ENCODE assay signal across 21 cellular contexts in genomic region chr22:21669026-21669425, GRCh38. TPM values are rescaled to one million over a fixed set of nuclear protein-coding genes. Genes with fewer than 3 reads are reported as not detected.
A peak's percentile ranks its signal among the peaks of the same experiment; 100 is the strongest.
DNase-seq lines count a peak whose midpoint lies in the region; ATAC-seq and TF ChIP-seq lines count a peak whose summit lies in the region.
"Had no signal": no experiment of that assay in that cellular context is flagged by ENCODE, and none has a peak within 500 bp of the region (broad histone marks: within the 10 kb centered on the region; RNA-seq: fewer than 3 reads in every experiment).

No MANE protein-coding gene starts in this region.

- peaks cover 29% of the 10 kb centered on the region for H3K4me1 Mint-ChIP-seq in brain
- H3K4me1 Mint-ChIP-seq in nephron, result peaks cover 10% of the 10 kb centered on the region

- H3K4me3 Mint-ChIP-seq in brain, result peak overlapping the region; percentile 16 to 62 (median 28)
- H3K4me3 Mint-ChIP-seq in nephron, result peak overlapping the region; percentile 60 to 75 (median 62)
- H3K4me3 Mint-ChIP-seq: activated B cell treated with CpG ODN at 0.5 μM for 24 hours; activated naive CD8-positive, alpha-beta T cell treated with anti-CD3 and anti-CD28 coated beads, Interleukin-2, amount 10 ng/mL, durations not matched to agents 7 days and 5 days had no signal

- H3K27me3 Mint-ChIP-seq in brain (peaks cover 3% of the 10 kb centered on the region), nephron (ENCODE audit: low read depth) (no peaks in the 10 kb centered on the region)
- H3K27me3 Mint-ChIP-seq: activated B cell treated with CpG ODN at 0.5 μM for 24 hours; activated naive CD8-positive, alpha-beta T cell treated with anti-CD3 and anti-CD28 coated beads, Interleukin-2, amount 10 ng/mL, durations not matched to agents 7 days and 5 days had no signal

- 86 to 90% methylated on average over 8 to 9 of the region's 9 CpGs for WGBS in aorta, 2 donors

- H3K4me3 ChIP-seq in LNCaP clone FGC (ENCODE audit: low read depth, low read length) (peak overlapping the region; percentile 26), aorta (ENCODE audit: low read length in 2 of 2) (no peak overlapping the region)
- H3K4me3 ChIP-seq: cardiac muscle cell, HAP-1, lung had no signal

- no peaks in the 10 kb centered on the region for H3K4me1 ChIP-seq in aorta (ENCODE audit: control insufficient read depth in 1 of 2, insufficient read depth in 2 of 2, low read length in 2 of 2)
- H3K4me1 ChIP-seq: HAP-1 had no signal

- H3K36me3 ChIP-seq in aorta (ENCODE audit: control insufficient read depth in 1 of 2, insufficient read depth in 2 of 2, low read length in 1 of 2), result peaks cover 6 to 7% of the 10 kb centered on the region in 2 donors

- TF ChIP-seq CTCF in LNCaP clone FGC (IDR thresholded peaks at IDR 0.05; ENCODE audit: control insufficient read depth, extremely low read depth, insufficient read depth), result no peak
- no peak for TF ChIP-seq CTCF in brain (conservative IDR thresholded peaks at IDR 0.05)
- no peak for TF ChIP-seq CTCF in nephron (IDR thresholded peaks at IDR 0.05; ENCODE audit: unreplicated experiment in 3 of 3)

- peak overlapping the region in 1 of 5 experiments; percentile 48 for H3K27ac Mint-ChIP-seq in brain
- H3K27ac Mint-ChIP-seq in nephron, result peak overlapping the region in 1 of 3 experiments; percentile 88
- H3K27ac Mint-ChIP-seq: activated B cell treated with CpG ODN at 0.5 μM for 24 hours; activated naive CD8-positive, alpha-beta T cell treated with anti-CD3 and anti-CD28 coated beads, Interleukin-2, amount 10 ng/mL, durations not matched to agents 7 days and 5 days had no signal

- no peaks in the 10 kb centered on the region for H3K9me3 ChIP-seq in aorta (ENCODE audit: control insufficient read depth, low read length)
- H3K9me3 ChIP-seq: HAP-1 had no signal

- H3K27me3 ChIP-seq in aorta (ENCODE audit: control insufficient read depth in 1 of 2, insufficient read depth in 2 of 2, low read length in 1 of 2), result no peaks in the 10 kb centered on the region
- H3K27me3 ChIP-seq: cardiac muscle cell had no signal

- no peak for ATAC-seq in aorta (ENCODE audit: low FRiP score)
- ATAC-seq: naive thymus-derived CD4-positive, alpha-beta T cell had no signal

- H3K27ac ChIP-seq in aorta (ENCODE audit: low read depth in 1 of 2, low read length in 2 of 2), result no peak overlapping the region
- H3K27ac ChIP-seq: cardiac muscle cell had no signal

- DNase-seq in COLO668 (lab: John Stamatoyannopoulos, UW; ENCODE audit: unreplicated experiment) (peak; percentile 70), LNCaP clone FGC (ENCODE audit: low read depth) (peak; percentile 44), aorta (no peak), NAMALWA (ENCODE audit: low spot score) (no peak), NCI-H2196 treated with DMSO at 0.1 percent for 48 hours (lab: John Stamatoyannopoulos, UW; ENCODE audit: unreplicated experiment) (no peak)
- DNase-seq: activated B cell treated with CpG ODN at 0.5 μM for 24 hours; activated naive CD8-positive, alpha-beta T cell treated with anti-CD3 and anti-CD28 coated beads, Interleukin-2, amount 10 ng/mL, durations not matched to agents 7 days and 5 days; DMS153; head of caudate nucleus; naive thymus-derived CD4-positive, alpha-beta T cell; NCI-H1436; NCI-H524; SHP77 treated with DMSO at 0.1 percent for 48 hours; T-helper 2 cell had no signal

- H3K9me3 Mint-ChIP-seq in brain (peaks cover 0 to 6% (median 0%) of the 10 kb centered on the region in 5 experiments), nephron (no peaks in the 10 kb centered on the region)
- H3K9me3 Mint-ChIP-seq: activated B cell treated with CpG ODN at 0.5 μM for 24 hours; activated naive CD8-positive, alpha-beta T cell treated with anti-CD3 and anti-CD28 coated beads, Interleukin-2, amount 10 ng/mL, durations not matched to agents 7 days and 5 days; naive thymus-derived CD4-positive, alpha-beta T cell had no signal

- H3K36me3 Mint-ChIP-seq in brain, result peaks cover 33% of the 10 kb centered on the region
- H3K36me3 Mint-ChIP-seq in nephron (ENCODE audit: low read depth), result peaks cover 31% of the 10 kb centered on the region

- intact Hi-C loops in aorta (cut with DNase I), result loop anchor here in 1 of 2 donors (5.0 kb wide), 1 partner anchor 268 kb away; no protein-coding TSS in a partner anchor

RNA-seq across cellular contexts. Expression of gene PPIL2, which starts 3.2 kb away (rescaled TPM):
- polyA plus RNA-seq in brain (ENCODE audit: insufficient read depth, low read depth, low replicate concordance) (25.8 TPM), aorta (10 to 100 TPM in 1 of 2 donors, 1 to 10 TPM in 1; 5.1 to 38.4 TPM)
- total RNA-seq in aorta, result 10 to 100 TPM; 33.2 to 35.4 TPM

RNA-seq across cellular contexts. Expression of gene SDF2L1, which starts 26.9 kb away (rescaled TPM):
- polyA plus RNA-seq in brain (ENCODE audit: insufficient read depth, low read depth, low replicate concordance) (19.1 TPM), aorta (10 to 100 TPM; 16.7 to 34.7 TPM)
- total RNA-seq in aorta, result 10 to 100 TPM; 24.8 to 38.7 TPM

RNA-seq across cellular contexts. Expression of gene CCDC116, which starts 36.5 kb away (rescaled TPM):
- polyA plus RNA-seq in brain (ENCODE audit: insufficient read depth, low read depth, low replicate concordance), result 0.24 TPM
- total RNA-seq in aorta, result 1 to 10 TPM; 1.0 to 1.8 TPM
- polyA plus RNA-seq in aorta, result 1 to 10 TPM in 1 of 2 donors, not detected in 1; 2.5 TPM
- total RNA-seq: HT1080, temporal lobe had no signal
- polyA plus RNA-seq: naive thymus-derived CD4-positive, alpha-beta T cell had no signal

RNA-seq across cellular contexts. Expression of gene YDJC, which starts 39.2 kb away (rescaled TPM):
- polyA plus RNA-seq in brain (ENCODE audit: insufficient read depth, low read depth, low replicate concordance) (16.1 TPM), aorta (10 to 100 TPM; 11.8 to 12.0 TPM)
- 10 to 100 TPM in 1 of 2 donors, 1 to 10 TPM in 1; 9.0 to 10.2 TPM for total RNA-seq in aorta

Comparison
In these comparisons a context has a peak if more than half of its experiments do, and no peak if none do; other contexts are left out.
1. DNase-seq: peak in COLO668 (single experiment) and LNCaP clone FGC (single experiment); none in aorta (0 of 2), NAMALWA (single experiment) and NCI-H2196 treated with DMSO at 0.1 percent for 48 hours (single experiment).